19 cellular contexts compared by ENCODE assay signal in genomic region chrX:73916489-73916888, GRCh38.
DNase-seq lines count a peak whose midpoint lies in the region; ATAC-seq, FAIRE-seq and TF ChIP-seq lines count a peak whose summit lies in the region.
"Had no signal": no experiment of that assay in that cellular context is flagged by ENCODE, and none has a peak within 500 bp of the region (broad histone marks: within the 10 kb centered on the region; RNA-seq: fewer than 3 reads in every experiment).

No MANE protein-coding gene starts in this region.

- H2BK120ac ChIP-seq in IMR-90 (ENCODE audit: low read depth, low read length) (peak overlapping the region; percentile 96), H1 (replicated peaks; ENCODE audit: low read depth, low read length) (no peak overlapping the region)

- H3K4me1 ChIP-seq in IMR-90 (ENCODE audit: control insufficient read depth, insufficient read depth, low read length) = peaks cover 14% of the 10 kb centered on the region
- H3K4me1 ChIP-seq in H1 (replicated peaks in 1 of 4; ENCODE audit: control insufficient read depth in 3 of 4, insufficient read depth in 4 of 4, low read length in 3 of 4) = peaks cover 0 to 12% (median 2%) of the 10 kb centered on the region in 4 experiments; a peak in 1 of 7 replicates
- H3K4me1 ChIP-seq: tibial nerve had no signal

- peak overlapping the region; percentile 69 for H2BK15ac ChIP-seq in IMR-90 (ENCODE audit: low read depth, low read length)
- no peak overlapping the region for H2BK15ac ChIP-seq in H1 (ENCODE audit: low read length)

- H4K8ac ChIP-seq in IMR-90 (ENCODE audit: low read depth in 2 of 2, low read length in 2 of 2) = peak overlapping the region; percentile 44 to 67
- no peak overlapping the region for H4K8ac ChIP-seq in H1 (ENCODE audit: extremely low read depth, insufficient read depth, low read length)

- in situ Hi-C loops in IMR-90 (cut with MboI; ENCODE audit: low sequenced_read_pairs) = no loop called here

- POLR2A ChIA-PET in AG04450 (lab: Yijun Ruan, JAX) = no interaction called here
- POLR2A ChIA-PET in IMR-90 (lab: Charles Lee; ENCODE audit: unreplicated experiment) = interaction anchor here (0.6 kb wide), 1 partner anchor 450 kb away, joined by 3 read pairs; no protein-coding TSS in a partner anchor
- POLR2A ChIA-PET in H1 (lab: Charles Lee; ENCODE audit: partially characterized antibody) = interaction anchor here (1.1 kb wide), 1 partner anchor 49 kb away, joined by 3 read pairs; no protein-coding TSS in a partner anchor

- no peaks in the 10 kb centered on the region for H3K23me2 ChIP-seq in H1 (ENCODE audit: low read depth, low read length)

- no peak overlapping the region for H2BK12ac ChIP-seq in H1 (ENCODE audit: low read depth, low read length)

- no peaks in the 10 kb centered on the region for H3K79me2 ChIP-seq in H1 (ENCODE audit: control insufficient read depth in 1 of 2, insufficient read depth in 2 of 2, low read length in 2 of 2)

- H3K23ac ChIP-seq in IMR-90 (ENCODE audit: low read depth, low read length) = peak overlapping the region; percentile 80
- no peak overlapping the region for H3K23ac ChIP-seq in H1 (ENCODE audit: insufficient read length)

- CTCF ChIA-PET in AG04450 (lab: Charles Lee) = interaction anchor here (0.6 kb wide), 1 partner anchor 396 kb away, joined by 3 read pairs; no protein-coding TSS in a partner anchor
- CTCF ChIA-PET in IMR-90 (lab: Yijun Ruan, JAX) = no interaction called here
- CTCF ChIA-PET in H1 (lab: Charles Lee; ENCODE audit: partially characterized antibody) = interaction anchor here (0.6 kb wide), 1 partner anchor 236 kb away, joined by 3 read pairs; no protein-coding TSS in a partner anchor

- peaks cover 3% of the 10 kb centered on the region; the same call in 1 of the 2 replicates for H3K9me1 ChIP-seq in IMR-90 (ENCODE audit: insufficient read depth, low read length)

- intact Hi-C loops in IMR-90 (cut with micrococcal nuclease) = loop anchor here (2.0 kb wide), 1 partner anchor 28 kb away; no protein-coding TSS in a partner anchor

- no TSS peak for BruUV-seq in IMR-90 (replicated peaks; lab: Mats Ljungman, UMichigan)

- DNase-seq in AG04450 (ENCODE audit: low read depth, low spot score) (no peak), IMR-90 (no peak), H1 (ENCODE audit: low read depth in 1 of 2, low spot score in 2 of 2) (no peak), neural crest cell (ENCODE audit: low read depth, low spot score) (no peak), 8988T (no peak), MV-4-11 (lab: John Stamatoyannopoulos, UW) (no peak)
- DNase-seq in natural killer cell treated with Interleukin-12 subunit alpha and Interleukin-12 subunit beta and Interleukin-15 and Interleukin-18, amount 100 ng/mL, for 72 hours (ENCODE audit: low spot score) = no peak
- DNase-seq: activated CD4-positive, alpha-beta T cell treated with anti-CD3 and anti-CD28 coated beads, Interleukin-2, amount 50 U/mL, for 48 hours; activated naive CD8-positive, alpha-beta T cell treated with anti-CD3 and anti-CD28 coated beads for 36 hours; activated T-cell treated with anti-CD3 and anti-CD28 coated beads, Interleukin-2, amount 50 U/mL, for 24 hours; caudate nucleus; COR-L47; effector CD4-positive, alpha-beta T cell; head of caudate nucleus; NCI-H1436 treated with DMSO at 0.1 percent for 48 hours; stimulated activated naive CD4-positive, alpha-beta T cell had no signal

- H3K4me1 Mint-ChIP-seq in neural crest cell = peaks cover 53% of the 10 kb centered on the region
- H3K4me1 Mint-ChIP-seq in stimulated activated memory B cell treated with anti-CD40 and anti-IgM and Interleukin-4, amounts not matched to agents 10 μg/mL and 1 μg/mL and 100 μg/mL, for 72 hours = no peaks in the 10 kb centered on the region
- no peaks in the 10 kb centered on the region for H3K4me1 Mint-ChIP-seq in natural killer cell treated with Interleukin-12 subunit alpha and Interleukin-12 subunit beta and Interleukin-15 and Interleukin-18, amount 100 ng/mL, for 72 hours (ENCODE audit: low read depth in 2 of 2)
- H3K4me1 Mint-ChIP-seq: activated naive CD8-positive, alpha-beta T cell treated with anti-CD3 and anti-CD28 coated beads for 36 hours had no signal

- no peaks in the 10 kb centered on the region for H3K27me3 Mint-ChIP-seq in neural crest cell (ENCODE audit: low read depth)
- peaks cover 2% of the 10 kb centered on the region for H3K27me3 Mint-ChIP-seq in stimulated activated memory B cell treated with anti-CD40 and anti-IgM and Interleukin-4, amounts not matched to agents 10 μg/mL and 1 μg/mL and 100 μg/mL, for 72 hours
- peaks cover 0 to 9% of the 10 kb centered on the region in 2 donors for H3K27me3 Mint-ChIP-seq in natural killer cell treated with Interleukin-12 subunit alpha and Interleukin-12 subunit beta and Interleukin-15 and Interleukin-18, amount 100 ng/mL, for 72 hours
- H3K27me3 Mint-ChIP-seq: activated naive CD8-positive, alpha-beta T cell treated with anti-CD3 and anti-CD28 coated beads for 36 hours had no signal

- peak overlapping the region; percentile 89 for H3K27ac ChIP-seq in AG04450 (ENCODE audit: low read depth, low read length)
- H3K27ac ChIP-seq in IMR-90 (ENCODE audit: insufficient read depth, low read length) = peak overlapping the region; percentile 72; the same call in 1 of the 2 replicates
- H3K27ac ChIP-seq in H1 (ENCODE audit: low read depth, low read length) = no peak overlapping the region
- H3K27ac ChIP-seq: tibial nerve, VCaP had no signal

- H2AK9ac ChIP-seq in IMR-90 (replicated peaks; ENCODE audit: low read depth, low read length, poor library complexity) = no peak overlapping the region

- no peaks in the 10 kb centered on the region for H3K27me3 ChIP-seq in AG04450 (ENCODE audit: control insufficient read depth, insufficient read depth, low read length)
- peaks cover 6% of the 10 kb centered on the region for H3K27me3 ChIP-seq in IMR-90 (ENCODE audit: control insufficient read depth, insufficient read depth, low read length)
- H3K27me3 ChIP-seq in H1 (replicated peaks in 1 of 4; ENCODE audit: control insufficient read depth in 3 of 4, extremely low read depth in 1 of 4, insufficient read depth in 3 of 4, low read length in 3 of 4) = no peaks in the 10 kb centered on the region

- H2BK20ac ChIP-seq in IMR-90 (ENCODE audit: low read depth, low read length) = peak overlapping the region; percentile 93
- H2BK20ac ChIP-seq in H1 (ENCODE audit: low read length) = 0 out of 2 replicates have a peak overlapping the region, but pooled peaks have one; percentile 61

- no peaks in the 10 kb centered on the region for H3K9me3 Mint-ChIP-seq in neural crest cell
- H3K9me3 Mint-ChIP-seq in stimulated activated memory B cell treated with anti-CD40 and anti-IgM and Interleukin-4, amounts not matched to agents 10 μg/mL and 1 μg/mL and 100 μg/mL, for 72 hours = no peaks in the 10 kb centered on the region
- no peaks in the 10 kb centered on the region for H3K9me3 Mint-ChIP-seq in natural killer cell treated with Interleukin-12 subunit alpha and Interleukin-12 subunit beta and Interleukin-15 and Interleukin-18, amount 100 ng/mL, for 72 hours
- H3K9me3 Mint-ChIP-seq: activated naive CD8-positive, alpha-beta T cell treated with anti-CD3 and anti-CD28 coated beads for 36 hours; activated T-cell treated with anti-CD3 and anti-CD28 coated beads, Interleukin-2, amount 50 U/mL, for 24 hours had no signal

- TF ChIP-seq POLR2A in IMR-90 (IDR thresholded peaks at IDR 0.05; ENCODE audit: low read depth, low read length) = no peak
- no peak for TF ChIP-seq POLR2A in H1 (IDR thresholded peaks at IDR 0.05; ENCODE audit: control extremely low read depth in 1 of 2, low read depth in 2 of 2, low read length in 2 of 2)

- H4K20me1 ChIP-seq in IMR-90 (ENCODE audit: insufficient read depth, low read length) (no peaks in the 10 kb centered on the region), H1 (replicated peaks in 1 of 2; ENCODE audit: control insufficient read depth in 1 of 2, insufficient read depth in 2 of 2, low read length in 2 of 2) (no peaks in the 10 kb centered on the region)

- H2BK5ac ChIP-seq in IMR-90 (ENCODE audit: low read depth, low read length, poor library complexity, severe bottlenecking) (peak overlapping the region; percentile 95), H1 (ENCODE audit: low read depth, low read length) (peak overlapping the region; percentile 63; the same call in 1 of the 2 replicates)

- FAIRE-seq in H1 (lab: Jason Lieb, UNC) = no peak

- H3K18ac ChIP-seq in IMR-90 (ENCODE audit: low read depth, low read length) = peak overlapping the region; percentile 76; the same call in 1 of the 2 replicates
- H3K18ac ChIP-seq in H1 (ENCODE audit: extremely low read depth, low read length) = no peak overlapping the region

- H3K36me3 ChIP-seq in IMR-90 (ENCODE audit: control insufficient read depth, insufficient read depth, low read length) (no peaks in the 10 kb centered on the region), H1 (ENCODE audit: control insufficient read depth in 2 of 4, insufficient read depth in 4 of 4, low read length in 3 of 4) (no peaks in the 10 kb centered on the region)
- H3K36me3 ChIP-seq: tibial nerve had no signal

- H3K56ac ChIP-seq in IMR-90 (ENCODE audit: extremely low read depth, insufficient read depth, low read length) = peak overlapping the region; percentile 74; the same call in 1 of the 2 replicates
- H3K56ac ChIP-seq in H1 (replicated peaks; ENCODE audit: insufficient read length, low read depth, low read length) = no peak overlapping the region

- no peak overlapping the region for H3K4me2 ChIP-seq in IMR-90 (ENCODE audit: low read depth, low read length)
- H3K4me2 ChIP-seq in H1 (ENCODE audit: insufficient read depth in 1 of 2, low read depth in 2 of 2, low read length in 2 of 2) = no peak overlapping the region

- H3K14ac ChIP-seq in IMR-90 (replicated peaks; ENCODE audit: low read depth, low read length) = peak overlapping the region; percentile 82
- H3K14ac ChIP-seq in H1 (ENCODE audit: insufficient read length) = no peak overlapping the region

- H3K36me3 Mint-ChIP-seq in neural crest cell (ENCODE audit: low read depth) = no peaks in the 10 kb centered on the region
- no peaks in the 10 kb centered on the region for H3K36me3 Mint-ChIP-seq in stimulated activated memory B cell treated with anti-CD40 and anti-IgM and Interleukin-4, amounts not matched to agents 10 μg/mL and 1 μg/mL and 100 μg/mL, for 72 hours
- no peaks in the 10 kb centered on the region for H3K36me3 Mint-ChIP-seq in natural killer cell treated with Interleukin-12 subunit alpha and Interleukin-12 subunit beta and Interleukin-15 and Interleukin-18, amount 100 ng/mL, for 72 hours
- H3K36me3 Mint-ChIP-seq: activated naive CD8-positive, alpha-beta T cell treated with anti-CD3 and anti-CD28 coated beads for 36 hours had no signal

- H2AK5ac ChIP-seq in IMR-90 (ENCODE audit: low read depth, low read length) (peak overlapping the region; percentile 85), H1 (ENCODE audit: low read depth, low read length) (no peak overlapping the region)

- H3K9ac ChIP-seq in IMR-90 (ENCODE audit: low read depth, low read length) (0 out of 2 replicates have a peak overlapping the region, but pooled peaks have one; percentile 4), H1 (replicated peaks in 1 of 4; ENCODE audit: extremely low read depth in 1 of 4, low read depth in 3 of 4, low read length in 3 of 4) (no peak overlapping the region)

- TF ChIP-seq CTCF in AG04450 (IDR thresholded peaks at IDR 0.05; ENCODE audit: low read depth, low read length) (no peak), IMR-90 (conservative IDR thresholded peaks at IDR 0.05; ENCODE audit: low read depth, low read length) (no peak), H1 (IDR thresholded peaks at IDR 0.05; ENCODE audit: control extremely low read depth in 1 of 3, insufficient read depth in 1 of 3, low read depth in 1 of 3, low read length in 3 of 3) (no peak), neural crest cell (conservative IDR thresholded peaks at IDR 0.05) (no peak)

- no peak overlapping the region for H3K4me3 ChIP-seq in AG04450 (ENCODE audit: low read depth, low read length)
- no peak overlapping the region for H3K4me3 ChIP-seq in IMR-90 (ENCODE audit: insufficient read depth, low read depth, low read length)
- H3K4me3 ChIP-seq in H1 (ENCODE audit: extremely low read depth in 1 of 4, insufficient read depth in 2 of 4, low read depth in 3 of 4, low read length in 4 of 4) = no peak overlapping the region
- H3K4me3 ChIP-seq: tibial nerve had no signal

- H2AFZ ChIP-seq in IMR-90 (replicated peaks; ENCODE audit: low read length, poor library complexity) (no peak overlapping the region), H1 (ENCODE audit: low read length) (no peak overlapping the region)

- H3K79me1 ChIP-seq in IMR-90 (ENCODE audit: low read depth in 1 of 2, low read length in 2 of 2) = peaks cover 0 to 4% of the 10 kb centered on the region in 2 experiments; a peak in 1 of 4 replicates
- H3K79me1 ChIP-seq in H1 (ENCODE audit: low read depth, low read length) = no peaks in the 10 kb centered on the region

- dilution Hi-C loops in IMR-90 (cut with HindIII; ENCODE audit: low sequenced_read_pairs, unreplicated experiment) = no loop called here

- H3K4ac ChIP-seq in IMR-90 (ENCODE audit: low read depth, low read length) = peak overlapping the region; percentile 88
- H3K4ac ChIP-seq in H1 (replicated peaks; ENCODE audit: insufficient read length, low read depth, low read length) = no peak overlapping the region

- H4K5ac ChIP-seq in IMR-90 (ENCODE audit: low read depth, low read length) (peak overlapping the region; percentile 55), H1 (ENCODE audit: insufficient read length, low read depth, low read length) (no peak overlapping the region)

- no peak for TF ChIP-seq RAD21 in IMR-90 (IDR thresholded peaks at IDR 0.05; ENCODE audit: low read length)
- no peak for TF ChIP-seq RAD21 in H1 (IDR thresholded peaks at IDR 0.05 in 1 of 2, conservative IDR thresholded peaks at IDR 0.05 in 1 of 2; ENCODE audit: low read depth in 2 of 2, low read length in 2 of 2)

- peak overlapping the region; percentile 71 for H4K91ac ChIP-seq in IMR-90 (ENCODE audit: insufficient read depth, low read depth, low read length)
- H4K91ac ChIP-seq in H1 (replicated peaks; ENCODE audit: insufficient read length, low read length) = no peak overlapping the region

- H3K9me3 ChIP-seq in AG04450 (ENCODE audit: control insufficient read depth, insufficient read depth, low read length) = no peaks in the 10 kb centered on the region
- no peaks in the 10 kb centered on the region for H3K9me3 ChIP-seq in IMR-90 (ENCODE audit: control insufficient read depth, insufficient read depth, low read length)
- H3K9me3 ChIP-seq in H1 (ENCODE audit: insufficient read depth in 2 of 2, low read depth in 1 of 2, low read length in 1 of 2) = no peaks in the 10 kb centered on the region
- H3K9me3 ChIP-seq: tibial nerve had no signal

- H3K27ac Mint-ChIP-seq in neural crest cell (ENCODE audit: unreplicated experiment) = peak overlapping the region; percentile 99
- H3K27ac Mint-ChIP-seq in stimulated activated memory B cell treated with anti-CD40 and anti-IgM and Interleukin-4, amounts not matched to agents 10 μg/mL and 1 μg/mL and 100 μg/mL, for 72 hours = no peak overlapping the region
- H3K27ac Mint-ChIP-seq in natural killer cell treated with Interleukin-12 subunit alpha and Interleukin-12 subunit beta and Interleukin-15 and Interleukin-18, amount 100 ng/mL, for 72 hours = no peak overlapping the region
- H3K27ac Mint-ChIP-seq: activated naive CD8-positive, alpha-beta T cell treated with anti-CD3 and anti-CD28 coated beads for 36 hours; activated T-cell treated with anti-CD3 and anti-CD28 coated beads, Interleukin-2, amount 50 U/mL, for 24 hours had no signal

- H3K4me3 Mint-ChIP-seq in neural crest cell = peak overlapping the region; percentile 57
- no peak overlapping the region for H3K4me3 Mint-ChIP-seq in stimulated activated memory B cell treated with anti-CD40 and anti-IgM and Interleukin-4, amounts not matched to agents 10 μg/mL and 1 μg/mL and 100 μg/mL, for 72 hours
- no peak overlapping the region for H3K4me3 Mint-ChIP-seq in natural killer cell treated with Interleukin-12 subunit alpha and Interleukin-12 subunit beta and Interleukin-15 and Interleukin-18, amount 100 ng/mL, for 72 hours
- H3K4me3 Mint-ChIP-seq: activated naive CD8-positive, alpha-beta T cell treated with anti-CD3 and anti-CD28 coated beads for 36 hours; activated T-cell treated with anti-CD3 and anti-CD28 coated beads, Interleukin-2, amount 50 U/mL, for 24 hours had no signal

- TF ChIP-seq EP300 in H1 (IDR thresholded peaks at IDR 0.05; ENCODE audit: borderline replicate concordance in 1 of 2, low read depth in 2 of 2, low read length in 2 of 2) = no peak

- ATAC-seq in IMR-90 (ENCODE audit: low read depth) = no peak
- no peak for ATAC-seq in stimulated activated memory B cell treated with anti-CD40 and anti-IgM and Interleukin-4, amounts not matched to agents 10 μg/mL and 1 μg/mL and 100 μg/mL, for 72 hours
- ATAC-seq in natural killer cell treated with Interleukin-12 subunit alpha and Interleukin-12 subunit beta and Interleukin-15 and Interleukin-18, amount 100 ng/mL, for 72 hours = no peak
